Comparison of ENCODE assay signal across 9 cellular contexts in genomic region chr11:66345316-66345649, GRCh38. TPM values are rescaled to one million over a fixed set of nuclear protein-coding genes. Genes with fewer than 3 reads are reported as not detected.
A peak's percentile ranks its signal among the peaks of the same experiment; 100 is the strongest.
DNase-seq lines count a peak whose midpoint lies in the region; ATAC-seq, FAIRE-seq and TF ChIP-seq lines count a peak whose summit lies in the region.
"Had no signal": no experiment of that assay in that cellular context is flagged by ENCODE, and none has a peak within 500 bp of the region (broad histone marks: within the 10 kb centered on the region; RNA-seq: fewer than 3 reads in every experiment).

No MANE protein-coding gene starts in this region.

- H3K27ac Mint-ChIP-seq in neural crest cell (ENCODE audit: unreplicated experiment), result peak overlapping the region; percentile 97

- peaks cover 6% of the 10 kb centered on the region for H3K4me1 ChIP-seq in foreskin keratinocyte

- H3K36me3 Mint-ChIP-seq in neural crest cell (ENCODE audit: low read depth), result peaks cover 6% of the 10 kb centered on the region

- DNase-seq in HL-60 (ENCODE audit: low read depth in 1 of 2, low spot score in 1 of 2), result no peak
- DNase-seq in neural crest cell (ENCODE audit: low read depth, low spot score), result no peak
- no peak for DNase-seq in NCI-H1105 (lab: John Stamatoyannopoulos, UW)
- no peak for DNase-seq in GM12892 (ENCODE audit: insufficient read length)
- no peak for DNase-seq in foreskin keratinocyte

- H3K4me3 Mint-ChIP-seq in neural crest cell, result peak overlapping the region; percentile 99

- H3K9me3 Mint-ChIP-seq in neural crest cell, result no peaks in the 10 kb centered on the region

- no peak for TF ChIP-seq POLR2A in GM12892 (IDR thresholded peaks at IDR 0.05; ENCODE audit: low read depth, low read length)

- no peak for FAIRE-seq in GM12892 (lab: Jason Lieb, UNC)

- TF ChIP-seq CTCF in GM12875 (IDR thresholded peaks at IDR 0.05; ENCODE audit: borderline replicate concordance, insufficient read depth, low read depth, low read length), result no peak
- TF ChIP-seq CTCF in HL-60 (IDR thresholded peaks at IDR 0.05; ENCODE audit: insufficient read depth, low read length), result no peak
- TF ChIP-seq CTCF in neural crest cell (conservative IDR thresholded peaks at IDR 0.05), result no peak
- TF ChIP-seq CTCF in foreskin keratinocyte (conservative IDR thresholded peaks at IDR 0.05), result no peak

- H3K4me1 Mint-ChIP-seq in neural crest cell, result peaks cover 43% of the 10 kb centered on the region

- peak overlapping the region; percentile 81 for H3K27ac ChIP-seq in HL-60 (replicated peaks)
- H3K27ac ChIP-seq in cingulate gyrus (ENCODE audit: low read depth, low read length), result peak overlapping the region; percentile 77
- H3K27ac ChIP-seq in foreskin keratinocyte, result no peak overlapping the region

- H3K4me3 ChIP-seq in GM12875 (ENCODE audit: low read depth, low read length), result peak overlapping the region; percentile 93
- peak overlapping the region; percentile 98 for H3K4me3 ChIP-seq in HL-60 (replicated peaks; ENCODE audit: insufficient read depth, low read length)

- ATAC-seq in foreskin keratinocyte (no peak), GM21717 (IDR thresholded peaks at IDR 0.05; ENCODE audit: unreplicated experiment) (no peak)

- peaks cover 5% of the 10 kb centered on the region for H3K27me3 Mint-ChIP-seq in neural crest cell (ENCODE audit: low read depth)

- H3K27me3 ChIP-seq in HL-60 (ENCODE audit: insufficient read depth, poor library complexity, severe bottlenecking), result no peaks in the 10 kb centered on the region
- no peaks in the 10 kb centered on the region for H3K27me3 ChIP-seq in foreskin keratinocyte

RNA-seq across cellular contexts. Expression of gene BRMS1, which starts 0.4 kb away (rescaled TPM):
- 40.2 and 49.0 TPM in 2 replicates for total RNA-seq in neural crest cell
- polyA plus RNA-seq in GM12892 (2012; ENCODE audit: missing spikeins), result 24.6 TPM
- total RNA-seq in foreskin keratinocyte, result 87.8 and 99.8 TPM in 2 replicates
- polyA plus RNA-seq in foreskin keratinocyte, result 110 and 119 TPM in 2 replicates

RNA-seq across cellular contexts. Expression of gene B4GAT1, which starts 2.1 kb away (rescaled TPM):
- total RNA-seq in neural crest cell (43.3 and 43.8 TPM in 2 replicates), foreskin keratinocyte (8.3 and 9.7 TPM in 2 replicates)
- polyA plus RNA-seq in GM12892 (2012; ENCODE audit: missing spikeins), result 3.6 TPM
- 8.5 and 10.8 TPM in 2 replicates for polyA plus RNA-seq in foreskin keratinocyte

RNA-seq across cellular contexts. Expression of gene RIN1, which starts 9.0 kb away (rescaled TPM):
- total RNA-seq in neural crest cell (3.7 and 4.3 TPM in 2 replicates), foreskin keratinocyte (35.5 and 40.6 TPM in 2 replicates)
- polyA plus RNA-seq in GM12892 (2012; ENCODE audit: missing spikeins), result not detected
- polyA plus RNA-seq in foreskin keratinocyte, result 42.0 and 43.8 TPM in 2 replicates

RNA-seq across cellular contexts. Expression of gene SLC29A2, which starts 26.3 kb away (rescaled TPM):
- total RNA-seq in neural crest cell (38.7 and 39.5 TPM in 2 replicates), foreskin keratinocyte (4.4 and 4.8 TPM in 2 replicates)
- polyA plus RNA-seq in GM12892 (2012; ENCODE audit: missing spikeins), result 6.6 TPM
- 6.2 and 6.7 TPM in 2 replicates for polyA plus RNA-seq in foreskin keratinocyte

RNA-seq across cellular contexts. Expression of gene CD248, which starts 28.4 kb away (rescaled TPM):
- total RNA-seq in neural crest cell, result 4.2 and 4.8 TPM in 2 replicates
- polyA plus RNA-seq in GM12892 (2012; ENCODE audit: missing spikeins), result not detected
- not detected in 2 replicates for total RNA-seq in foreskin keratinocyte
- polyA plus RNA-seq in foreskin keratinocyte, result 0.04 and 0.08 TPM in 2 replicates
- total RNA-seq: NCI-H460 had no signal
